ENCODE assay signal across 1 cellular context in the genomic region with DNA sequence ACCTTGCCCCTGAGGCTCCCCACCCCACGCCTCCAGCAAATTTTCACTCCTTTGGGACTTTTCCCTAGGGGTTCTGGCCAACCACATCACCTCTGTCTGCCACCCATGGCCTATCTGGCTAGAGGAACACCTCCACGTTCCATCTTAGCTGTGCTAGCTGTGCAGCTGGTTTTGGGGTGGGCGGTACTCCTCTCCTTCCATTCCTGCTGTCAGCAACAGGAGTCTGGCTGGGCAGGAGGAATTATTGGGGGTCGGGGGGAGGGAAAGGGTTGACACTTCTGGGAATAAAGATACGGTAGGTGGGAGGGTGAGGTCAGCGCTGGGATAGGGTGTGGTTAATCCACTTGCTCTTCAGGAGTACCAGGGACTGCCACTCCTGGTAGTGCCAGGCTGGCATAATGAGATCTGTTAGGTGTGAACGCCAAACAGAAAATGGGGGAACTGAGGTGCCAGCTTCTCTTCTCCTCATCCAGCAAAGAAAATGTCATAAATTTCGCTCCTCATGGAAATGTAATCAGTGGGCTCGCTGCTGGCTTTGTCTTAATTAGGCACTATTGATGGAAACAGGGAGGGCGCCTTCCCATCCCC.
A peak's percentile ranks its signal among the peaks of the same experiment; 100 is the strongest.
TF ChIP-seq lines count a peak whose summit lies in the region.

No MANE protein-coding gene starts in this region.

TF ChIP-seq in HepG2, 621 proteins besides CTCF, POLR2A, EP300 and RAD21:
- TF ChIP-seq, protein P1, sequence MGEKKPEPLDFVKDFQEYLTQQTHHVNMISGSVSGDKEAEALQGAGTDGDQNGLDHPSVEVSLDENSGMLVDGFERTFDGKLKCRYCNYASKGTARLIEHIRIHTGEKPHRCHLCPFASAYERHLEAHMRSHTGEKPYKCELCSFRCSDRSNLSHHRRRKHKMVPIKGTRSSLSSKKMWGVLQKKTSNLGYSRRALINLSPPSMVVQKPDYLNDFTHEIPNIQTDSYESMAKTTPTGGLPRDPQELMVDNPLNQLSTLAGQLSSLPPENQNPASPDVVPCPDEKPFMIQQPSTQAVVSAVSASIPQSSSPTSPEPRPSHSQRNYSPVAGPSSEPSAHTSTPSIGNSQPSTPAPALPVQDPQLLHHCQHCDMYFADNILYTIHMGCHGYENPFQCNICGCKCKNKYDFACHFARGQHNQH (CRISPR knock-in tag; IDR thresholded peaks at IDR 0.05), result 0 out of 2 replicates have a peak, but pooled peaks have one; percentile 10
- no peak for TF ChIP-seq ZNF577 (CRISPR knock-in tag; IDR thresholded peaks at IDR 0.05; ENCODE audit: borderline replicate concordance, low read depth)
